8 cellular contexts compared by ENCODE assay signal in the genomic region with DNA sequence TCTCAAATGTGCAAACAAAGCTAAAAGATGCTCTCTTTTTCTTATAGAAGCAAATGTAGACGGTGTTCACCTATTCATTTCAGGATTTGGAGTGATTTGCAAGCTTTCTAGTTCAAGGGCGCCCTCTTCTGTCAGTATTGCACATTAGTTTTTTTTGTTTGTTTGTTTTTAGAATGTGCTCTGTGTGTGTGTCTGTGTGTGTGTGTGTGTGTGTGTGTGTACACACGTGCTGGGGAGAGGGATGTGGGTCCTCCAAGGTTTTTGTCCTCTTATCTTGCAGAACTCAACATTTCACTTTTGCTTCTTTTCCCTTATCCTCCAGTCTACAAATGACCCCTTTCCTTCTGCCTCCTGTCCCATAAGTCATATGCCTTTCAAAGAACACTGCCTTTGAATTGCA. TPM values are rescaled to one million over a fixed set of nuclear protein-coding genes. Genes with fewer than 3 reads are reported as not detected.
DNase-seq lines count a peak whose midpoint lies in the region; ATAC-seq and TF ChIP-seq lines count a peak whose summit lies in the region.

No MANE protein-coding gene starts in this region.

- H4K5ac ChIP-seq in mesendoderm (ENCODE audit: low read length): no peak overlapping the region

- TF ChIP-seq POLR2A in tibial nerve (IDR thresholded peaks at IDR 0.05): no peak

- no peaks in the 10 kb centered on the region for H3K9me3 Mint-ChIP-seq in endodermal cell

- no peaks in the 10 kb centered on the region for H3K36me3 Mint-ChIP-seq in endodermal cell (ENCODE audit: low read depth)

- no peak overlapping the region for H3K27ac Mint-ChIP-seq in endodermal cell

- no peak overlapping the region for H2BK15ac ChIP-seq in mesendoderm (replicated peaks; ENCODE audit: low read depth)

- no peak overlapping the region for H4K8ac ChIP-seq in mesendoderm (ENCODE audit: low read depth, low read length)

- TF ChIP-seq CTCF in BE2C (IDR thresholded peaks at IDR 0.05; ENCODE audit: low read depth, low read length) (peak; percentile 60), WI38 (IDR thresholded peaks at IDR 0.05; ENCODE audit: low read depth, low read length) (peak; percentile 30; the same call in 1 of the 2 replicates), endodermal cell (conservative IDR thresholded peaks at IDR 0.05) (peak; percentile 90), tibial nerve (IDR thresholded peaks at IDR 0.05) (peak; percentile 57 to 85 (median 73))

- H3K27ac ChIP-seq in endodermal cell (ENCODE audit: low read depth, low read length) (no peak overlapping the region), mesendoderm (ENCODE audit: low read depth, low read length) (no peak overlapping the region), tibial nerve (no peak overlapping the region)

- H3K27me3 Mint-ChIP-seq in endodermal cell (ENCODE audit: insufficient read depth): peaks cover 2% of the 10 kb centered on the region

- no peak overlapping the region for H2BK120ac ChIP-seq in mesendoderm (ENCODE audit: low read depth, low read length)

- no peak for ATAC-seq in HG02938 (IDR thresholded peaks at IDR 0.05; ENCODE audit: unreplicated experiment)

- WGBS in endodermal cell (ENCODE audit: insufficient coverage in 1 of 2, insufficient read length in 1 of 2), 2 experiments: 0 to 5% methylated on average over 1 to 3 of the region's 3 CpGs
- no CpG with 5 or more reads among the region's 3 CpGs for WGBS in mesendoderm (ENCODE audit: extremely low coverage, insufficient coverage, low lambda C conversion rate)
- 1 to 4% methylated on average over 3 of the region's 3 CpGs for WGBS in tibial nerve, 2 donors

- H3K36me3 ChIP-seq in BE2C (no peaks in the 10 kb centered on the region), H7 (replicated peaks; ENCODE audit: control insufficient read depth, insufficient read depth, low read length) (no peaks in the 10 kb centered on the region), endodermal cell (ENCODE audit: control insufficient read depth, insufficient read depth, low read length) (no peaks in the 10 kb centered on the region), mesendoderm (ENCODE audit: control insufficient read depth, insufficient read depth, low read length) (no peaks in the 10 kb centered on the region), tibial nerve (peaks cover 0 to 5% (median 0%) of the 10 kb centered on the region in 3 donors)

- H3K79me2 ChIP-seq in mesendoderm (ENCODE audit: control insufficient read depth, insufficient read depth, low read length): no peaks in the 10 kb centered on the region

- DNase-seq in BE2C: peak; percentile 41
- peak; percentile 77 for DNase-seq in H7
- DNase-seq in NCI-H345 (lab: John Stamatoyannopoulos, UW): peak; percentile 58
- DNase-seq in endodermal cell: peak; percentile 80
- DNase-seq in mesendoderm: peak; percentile 86
- peak in 1 of 2 donors; percentile 60 for DNase-seq in tibial nerve (ENCODE audit: low spot score in 2 of 2)

- H3K18ac ChIP-seq in mesendoderm (ENCODE audit: low read length): no peak overlapping the region

- H3K79me1 ChIP-seq in mesendoderm (ENCODE audit: low read length): no peaks in the 10 kb centered on the region

- H3K4me1 ChIP-seq in BE2C (no peaks in the 10 kb centered on the region), endodermal cell (ENCODE audit: control insufficient read depth, insufficient read depth, low read length) (no peaks in the 10 kb centered on the region), mesendoderm (ENCODE audit: control insufficient read depth, low read depth, low read length) (no peaks in the 10 kb centered on the region), tibial nerve (peaks cover 0 to 8% (median 0%) of the 10 kb centered on the region in 4 donors)

- H3K4me2 ChIP-seq in mesendoderm (ENCODE audit: low read length): no peak overlapping the region

- TF ChIP-seq EP300 in tibial nerve (IDR thresholded peaks at IDR 0.05): no peak

- no peak overlapping the region for H3K4me3 Mint-ChIP-seq in endodermal cell

- no peak overlapping the region for H2AK5ac ChIP-seq in mesendoderm (ENCODE audit: low read length)

- H3K23ac ChIP-seq in mesendoderm (ENCODE audit: low read length): no peak overlapping the region

- no peak overlapping the region for H3K56ac ChIP-seq in mesendoderm (ENCODE audit: low read length)

- H3K9ac ChIP-seq in endodermal cell (ENCODE audit: extremely low read depth, low read length, poor library complexity, severe bottlenecking) (no peak overlapping the region), mesendoderm (ENCODE audit: low read length) (no peak overlapping the region)

- H3K9me3 ChIP-seq in BE2C (no peaks in the 10 kb centered on the region), endodermal cell (ENCODE audit: control insufficient read depth, low read length) (no peaks in the 10 kb centered on the region), tibial nerve (no peaks in the 10 kb centered on the region)

- H3K4me3 ChIP-seq in BE2C (ENCODE audit: low read depth, low read length): no peak overlapping the region
- H3K4me3 ChIP-seq in H7 (ENCODE audit: insufficient read depth, low read depth, low read length): no peak overlapping the region
- H3K4me3 ChIP-seq in WI38 (ENCODE audit: low read depth, low read length): no peak overlapping the region
- H3K4me3 ChIP-seq in endodermal cell (ENCODE audit: low read length): no peak overlapping the region
- no peak overlapping the region for H3K4me3 ChIP-seq in mesendoderm (ENCODE audit: low read length)
- no peak overlapping the region for H3K4me3 ChIP-seq in tibial nerve

- H3K27me3 ChIP-seq in BE2C (no peaks in the 10 kb centered on the region), H7 (ENCODE audit: control insufficient read depth, insufficient read depth, low read length) (no peaks in the 10 kb centered on the region), endodermal cell (ENCODE audit: control insufficient read depth, insufficient read depth, low read length, poor library complexity, severe bottlenecking) (no peaks in the 10 kb centered on the region), mesendoderm (ENCODE audit: insufficient read depth, low read length, poor library complexity) (no peaks in the 10 kb centered on the region), tibial nerve (no peaks in the 10 kb centered on the region)

- H3K4me1 Mint-ChIP-seq in endodermal cell: peaks cover 2% of the 10 kb centered on the region

- H2BK5ac ChIP-seq in mesendoderm (ENCODE audit: low read length): no peak overlapping the region

- H3K4ac ChIP-seq in mesendoderm (ENCODE audit: low read depth, low read length): no peak overlapping the region

RNA-seq across cellular contexts. Expression of gene DNAH1, which starts 23.5 kb away (rescaled TPM):
- 3.7 TPM for polyA plus RNA-seq in BE2C (2012; ENCODE audit: insufficient read depth, insufficient read length, low read depth)
- total RNA-seq in H7 (2014; rRNA removed; shearing (Covaris generic)): 0.48 and 2.0 TPM in 2 replicates
- total RNA-seq in endodermal cell (1 to 10 TPM; 4.9 to 5.5 TPM), tibial nerve (10 to 100 TPM; 12.0 to 26.1 (median 15.5) TPM)
- 2.8 TPM for polyA plus RNA-seq in endodermal cell (2013, experiment 1 of 2)
- 3.1 TPM for polyA plus RNA-seq in endodermal cell (2013, experiment 2 of 2)
- 0.04 TPM for polyA plus RNA-seq in mesendoderm (2013, experiment 1 of 2)
- polyA plus RNA-seq in mesendoderm (2013, experiment 2 of 2): 0.15 TPM

RNA-seq across cellular contexts. Expression of gene GLYCTK, which starts 52.0 kb away (rescaled TPM):
- polyA plus RNA-seq in BE2C (2012; ENCODE audit: insufficient read depth, insufficient read length, low read depth): 27.8 TPM
- 6.1 and 8.5 TPM in 2 replicates for total RNA-seq in H7 (2014; rRNA removed; shearing (Covaris generic))
- 10 to 100 TPM; 21.7 to 28.4 TPM for total RNA-seq in endodermal cell
- 5.8 TPM for polyA plus RNA-seq in endodermal cell (2013, experiment 1 of 2)
- 7.1 TPM for polyA plus RNA-seq in endodermal cell (2013, experiment 2 of 2)
- 3.5 TPM for polyA plus RNA-seq in mesendoderm (2013, experiment 1 of 2)
- 3.3 TPM for polyA plus RNA-seq in mesendoderm (2013, experiment 2 of 2)
- 10 to 100 TPM in 3 of 4 donors, 1 to 10 TPM in 1; 5.4 to 27.1 (median 19.9) TPM for total RNA-seq in tibial nerve

Comparison
In these comparisons a context has a peak if more than half of its experiments do, and no peak if none do; other contexts are left out.
1. CTCF ChIP-seq: peak in every context shown above with its lines; median percentile 90 in endodermal cell; 73 in tibial nerve; 60 in BE2C; 30 in WI38.